Comparison of ENCODE assay signal across 9 cellular contexts in genomic region chr10:72107325-72108003, GRCh38.
DNase-seq lines count a peak whose midpoint lies in the region; ATAC-seq lines count a peak whose summit lies in the region.
"Had no signal": no experiment of that assay in that cellular context is flagged by ENCODE, and none has a peak within 500 bp of the region (broad histone marks: within the 10 kb centered on the region; RNA-seq: fewer than 3 reads in every experiment).

No MANE protein-coding gene starts in this region.

- peak; percentile 73 for ATAC-seq in central memory CD8-positive, alpha-beta T cell (replicated peaks; ENCODE audit: extremely low read depth, poor library complexity, severe bottlenecking)
- ATAC-seq in HG03457 (IDR thresholded peaks at IDR 0.05; ENCODE audit: unreplicated experiment), result no peak

- DNase-seq in activated gamma-delta T cell treated with Interleukin-2 at 50 U/mL for 16 hours (peak; percentile 31), activated gamma-delta T cell (lab: John Stamatoyannopoulos, UW) (no peak), NCI-H226 (peak; percentile 90), GM19238 (ENCODE audit: insufficient read length, low spot score) (no peak), COR-L47 (lab: John Stamatoyannopoulos, UW) (no peak)
- DNase-seq in central memory CD8-positive, alpha-beta T cell (ENCODE audit: low spot score in 2 of 2), result no peak
- DNase-seq: activated effector memory CD4-positive, alpha-beta T cell treated with anti-CD3 and anti-CD28 coated beads, Interleukin-2, amount 50 U/mL, for 16 hours had no signal

- peaks cover 8% of the 10 kb centered on the region for H3K36me3 Mint-ChIP-seq in central memory CD8-positive, alpha-beta T cell (ENCODE audit: insufficient read depth)
- H3K36me3 Mint-ChIP-seq in stimulated activated naive CD8-positive, alpha-beta T cell treated with anti-CD3 and anti-CD28 coated beads, Interleukin-15, Interleukin-2, amounts not matched to agents 100 ng/mL and 50 ng/mL, for 24 hours (ENCODE audit: low read depth), result peaks cover 53% of the 10 kb centered on the region

- H3K4me1 Mint-ChIP-seq in central memory CD8-positive, alpha-beta T cell, result peaks cover 52% of the 10 kb centered on the region
- peaks cover 75% of the 10 kb centered on the region for H3K4me1 Mint-ChIP-seq in stimulated activated naive CD8-positive, alpha-beta T cell treated with anti-CD3 and anti-CD28 coated beads, Interleukin-15, Interleukin-2, amounts not matched to agents 100 ng/mL and 50 ng/mL, for 24 hours (ENCODE audit: low read depth)

- H3K27ac Mint-ChIP-seq in central memory CD8-positive, alpha-beta T cell (ENCODE audit: low read depth), result peak overlapping the region; percentile 68
- H3K27ac Mint-ChIP-seq in stimulated activated naive CD8-positive, alpha-beta T cell treated with anti-CD3 and anti-CD28 coated beads, Interleukin-15, Interleukin-2, amounts not matched to agents 100 ng/mL and 50 ng/mL, for 24 hours, result peak overlapping the region; percentile 97

- H3K27me3 Mint-ChIP-seq in central memory CD8-positive, alpha-beta T cell, result no peaks in the 10 kb centered on the region
- no peaks in the 10 kb centered on the region for H3K27me3 Mint-ChIP-seq in stimulated activated naive CD8-positive, alpha-beta T cell treated with anti-CD3 and anti-CD28 coated beads, Interleukin-15, Interleukin-2, amounts not matched to agents 100 ng/mL and 50 ng/mL, for 24 hours

- peak overlapping the region; percentile 56 for H3K4me3 Mint-ChIP-seq in central memory CD8-positive, alpha-beta T cell
- peak overlapping the region; percentile 86 for H3K4me3 Mint-ChIP-seq in stimulated activated naive CD8-positive, alpha-beta T cell treated with anti-CD3 and anti-CD28 coated beads, Interleukin-15, Interleukin-2, amounts not matched to agents 100 ng/mL and 50 ng/mL, for 24 hours

- no peaks in the 10 kb centered on the region for H3K9me3 Mint-ChIP-seq in central memory CD8-positive, alpha-beta T cell
- H3K9me3 Mint-ChIP-seq in stimulated activated naive CD8-positive, alpha-beta T cell treated with anti-CD3 and anti-CD28 coated beads, Interleukin-15, Interleukin-2, amounts not matched to agents 100 ng/mL and 50 ng/mL, for 24 hours, result no peaks in the 10 kb centered on the region

Comparison
In these comparisons a context has a peak if more than half of its experiments do, and no peak if none do; other contexts are left out.
1. DNase-seq: peak in activated gamma-delta T cell treated with Interleukin-2 at 50 U/mL for 16 hours (single experiment) and NCI-H226 (single experiment); none in activated gamma-delta T cell (single experiment), central memory CD8-positive, alpha-beta T cell (0 of 2), GM19238 (single experiment) and COR-L47 (single experiment).